ENCODE assay signal across 8 cellular contexts in genomic region chr12:12376636-12377448, GRCh38. TPM values are rescaled to one million over a fixed set of nuclear protein-coding genes. Genes with fewer than 3 reads are reported as not detected.
A peak's percentile ranks its signal among the peaks of the same experiment; 100 is the strongest.
DNase-seq lines count a peak whose midpoint lies in the region; ATAC-seq and TF ChIP-seq lines count a peak whose summit lies in the region.

No MANE protein-coding gene starts in this region.

- H3K4me3 ChIP-seq in retinal pigment epithelial cell (ENCODE audit: low read length), result no peak overlapping the region

- no peak overlapping the region for H3K4me3 Mint-ChIP-seq in activated naive CD8-positive, alpha-beta T cell treated with anti-CD3 and anti-CD28 coated beads, Interleukin-2, amount 50 U/mL, for 24 hours

- DNase-seq in A172 (ENCODE audit: low spot score), result peak; percentile 60
- peak; percentile 78 for DNase-seq in GM03348 (ENCODE audit: low spot score)
- DNase-seq in HPDE6-E6E7 (ENCODE audit: extremely low spot score), result peak; percentile 50
- DNase-seq in NCI-H69 (lab: John Stamatoyannopoulos, UW), result peak; percentile 81
- no peak for DNase-seq in activated naive CD8-positive, alpha-beta T cell treated with anti-CD3 and anti-CD28 coated beads, Interleukin-2, amount 50 U/mL, for 24 hours
- DNase-seq in left cardiac atrium, result no peak
- DNase-seq in retinal pigment epithelial cell (ENCODE audit: low read depth), result no peak
- DNase-seq in activated CD8-positive, alpha-beta memory T cell treated with anti-CD3 and anti-CD28 coated beads, Interleukin-2, amount 50 U/mL, for 4 hours, result no peak

- H3K9me3 Mint-ChIP-seq in activated naive CD8-positive, alpha-beta T cell treated with anti-CD3 and anti-CD28 coated beads, Interleukin-2, amount 50 U/mL, for 24 hours, result peaks cover under 1% of the 10 kb centered on the region

- H3K36me3 Mint-ChIP-seq in activated naive CD8-positive, alpha-beta T cell treated with anti-CD3 and anti-CD28 coated beads, Interleukin-2, amount 50 U/mL, for 24 hours (ENCODE audit: low read depth), result peaks cover 39% of the 10 kb centered on the region

- intact Hi-C loops in left cardiac atrium (cut with DNase I), result loop anchor here (2.0 to 10.0 kb wide), 4 partner anchors 188 to 328 kb away; no protein-coding TSS in a partner anchor

- H3K27ac Mint-ChIP-seq in activated naive CD8-positive, alpha-beta T cell treated with anti-CD3 and anti-CD28 coated beads, Interleukin-2, amount 50 U/mL, for 24 hours, result no peak overlapping the region

- peak; percentile 48 for TF ChIP-seq CTCF in retinal pigment epithelial cell (conservative IDR thresholded peaks at IDR 0.05; ENCODE audit: low read depth, low read length)

- no peaks in the 10 kb centered on the region for H3K27me3 Mint-ChIP-seq in activated naive CD8-positive, alpha-beta T cell treated with anti-CD3 and anti-CD28 coated beads, Interleukin-2, amount 50 U/mL, for 24 hours

- peak; percentile 67 for ATAC-seq in activated naive CD8-positive, alpha-beta T cell treated with anti-CD3 and anti-CD28 coated beads, Interleukin-2, amount 50 U/mL, for 24 hours
- ATAC-seq in left cardiac atrium, result peak; percentile 81 to 84

- peaks cover 46% of the 10 kb centered on the region for H3K4me1 Mint-ChIP-seq in activated naive CD8-positive, alpha-beta T cell treated with anti-CD3 and anti-CD28 coated beads, Interleukin-2, amount 50 U/mL, for 24 hours

RNA-seq across cellular contexts. Expression of gene BORCS5, which starts 20.0 kb away (rescaled TPM):
- total RNA-seq in A172 (2014; rRNA removed; shearing (Covaris generic)), result 5.2 and 12.2 TPM in 2 replicates
- 10 to 100 TPM in 1 of 2 donors, 1 to 10 TPM in 1; 7.4 to 10.5 TPM for total RNA-seq in left cardiac atrium

RNA-seq across cellular contexts. Expression of gene MANSC1, which starts 26.8 kb away (rescaled TPM):
- total RNA-seq in A172 (2014; rRNA removed; shearing (Covaris generic)), result 0.55 and 1.1 TPM in 2 replicates
- total RNA-seq in left cardiac atrium, result 10 to 100 TPM; 12.0 to 18.5 TPM

Comparison
In these comparisons a context has a peak if more than half of its experiments do, and no peak if none do; other contexts are left out.
1. DNase-seq: peak in A172 (single experiment), GM03348 (single experiment), HPDE6-E6E7 (single experiment) and NCI-H69 (single experiment); none in activated naive CD8-positive, alpha-beta T cell treated with anti-CD3 and anti-CD28 coated beads, Interleukin-2, amount 50 U/mL, for 24 hours (single experiment), left cardiac atrium (single experiment), retinal pigment epithelial cell (single experiment) and activated CD8-positive, alpha-beta memory T cell treated with anti-CD3 and anti-CD28 coated beads, Interleukin-2, amount 50 U/mL, for 4 hours (single experiment).